In genomic region chr11:11731311-11732083, GRCh38 we compare ENCODE assay signal across 11 cellular contexts.
DNase-seq lines count a peak whose midpoint lies in the region; ATAC-seq, FAIRE-seq and TF ChIP-seq lines count a peak whose summit lies in the region.
"Had no signal": no experiment of that assay in that cellular context is flagged by ENCODE, and none has a peak within 500 bp of the region (broad histone marks: within the 10 kb centered on the region; RNA-seq: fewer than 3 reads in every experiment).

No MANE protein-coding gene starts in this region.

- H3K9me3 ChIP-seq in A549 (no peaks in the 10 kb centered on the region), HEK293 (ENCODE audit: control insufficient read depth, insufficient read depth, low read depth, low read length) (no peaks in the 10 kb centered on the region), esophagus muscularis mucosa (no peaks in the 10 kb centered on the region), tibial nerve (no peaks in the 10 kb centered on the region)
- H3K9me3 ChIP-seq: pancreas had no signal

- H3K27me3 ChIP-seq in esophagus muscularis mucosa (no peaks in the 10 kb centered on the region), tibial nerve (no peaks in the 10 kb centered on the region)
- H3K27me3 ChIP-seq: cardiac muscle cell, pancreas had no signal

- TF ChIP-seq CTCF in A549 (IDR thresholded peaks at IDR 0.05) (no peak), HEK293 (tag by site-specific recombination; IDR thresholded peaks at IDR 0.05) (no peak), esophagus muscularis mucosa (IDR thresholded peaks at IDR 0.05) (no peak), tibial nerve (IDR thresholded peaks at IDR 0.05) (no peak)

- FAIRE-seq in A549 (lab: Jason Lieb, UNC), result peak; percentile 43
- FAIRE-seq: pancreas had no signal

- TF ChIP-seq RAD21 in A549 (conservative IDR thresholded peaks at IDR 0.05 in 1 of 2, IDR thresholded peaks at IDR 0.05 in 1 of 2), result no peak

- 47% methylated on average over 6 of the region's 6 CpGs for WGBS in A549 (ENCODE audit: missing lambda C conversion rate)
- WGBS in esophagus muscularis mucosa, result 70% methylated on average over 6 of the region's 6 CpGs
- 46 to 51% methylated on average over 6 of the region's 6 CpGs for WGBS in tibial nerve, 2 donors

- H3K4me2 ChIP-seq in A549, result no peak overlapping the region

- CTCF ChIA-PET in A549 (lab: Yijun Ruan, JAX), result interaction anchor here (1.4 kb wide), 1 partner anchor 12 kb away, joined by 3 read pairs; no protein-coding TSS in a partner anchor
- CTCF ChIA-PET in HEK293 (lab: Yijun Ruan, JAX), result no interaction called here

- TF ChIP-seq EP300 in A549 (IDR thresholded peaks at IDR 0.05) (no peak), esophagus muscularis mucosa (IDR thresholded peaks at IDR 0.05) (no peak), tibial nerve (IDR thresholded peaks at IDR 0.05) (no peak)

- H3K4me1 ChIP-seq in A549 (no peaks in the 10 kb centered on the region), HEK293 (ENCODE audit: control insufficient read depth, insufficient read depth, low read length) (peaks cover 4% of the 10 kb centered on the region; the same call in 1 of the 2 replicates), esophagus muscularis mucosa (peaks cover 0 to 7% (median 4%) of the 10 kb centered on the region in 4 donors), tibial nerve (no peaks in the 10 kb centered on the region)
- H3K4me1 ChIP-seq: pancreas had no signal

- peak; percentile 72 to 75 for ATAC-seq in A549
- ATAC-seq: pancreas had no signal

- TF ChIP-seq POLR2A in A549 (IDR thresholded peaks at IDR 0.05; ENCODE audit: low read length) (no peak), esophagus muscularis mucosa (IDR thresholded peaks at IDR 0.05; ENCODE audit: low read depth) (no peak), tibial nerve (IDR thresholded peaks at IDR 0.05) (no peak)

- no peak overlapping the region for H3K4me3 ChIP-seq in A549
- no peak overlapping the region for H3K4me3 ChIP-seq in HEK293 (ENCODE audit: low read depth, low read length)
- H3K4me3 ChIP-seq in esophagus muscularis mucosa, result no peak overlapping the region
- no peak overlapping the region for H3K4me3 ChIP-seq in tibial nerve
- H3K4me3 ChIP-seq: cardiac muscle cell, pancreas had no signal

- DNase-seq in A549 (ENCODE audit: low read depth in 1 of 2, low spot score in 1 of 2) (peak in 1 of 2 experiments; percentile 10), NCI-H446 (lab: John Stamatoyannopoulos, UW) (peak; percentile 20 to 64), esophagus muscularis mucosa (ENCODE audit: extremely low spot score) (peak; percentile 68), tibial nerve (ENCODE audit: low spot score in 2 of 2) (no peak), hypothalamus (lab: John Stamatoyannopoulos, UW) (no peak), ecto neural progenitor cell (ENCODE audit: low spot score) (no peak), AML-193 (lab: John Stamatoyannopoulos, UW) (no peak)
- DNase-seq: activated CD4-positive, alpha-beta T cell treated with anti-CD3 and anti-CD28 coated beads, Interleukin-2, amount 10 ng/mL, durations not matched to agents 24 days and 14 days; pancreas had no signal

- POLR2A ChIA-PET in A549 (lab: Yijun Ruan, JAX) (no interaction called here), HEK293 (lab: Yijun Ruan, JAX) (no interaction called here)

- H3K36me3 ChIP-seq in HEK293 (ENCODE audit: control insufficient read depth in 2 of 2, insufficient read depth in 1 of 2, low read length in 2 of 2) (no peaks in the 10 kb centered on the region), esophagus muscularis mucosa (no peaks in the 10 kb centered on the region), tibial nerve (no peaks in the 10 kb centered on the region)
- H3K36me3 ChIP-seq: cardiac muscle cell, pancreas had no signal

- H3K27ac ChIP-seq in A549 (no peak overlapping the region), HEK293 (ENCODE audit: extremely low read depth, low read depth, low read length) (no peak overlapping the region), esophagus muscularis mucosa (replicated peaks in 1 of 4) (no peak overlapping the region), tibial nerve (no peak overlapping the region)
- H3K27ac ChIP-seq: cardiac muscle cell, pancreas had no signal

- intact Hi-C loops in esophagus muscularis mucosa (cut with DNase I), result no loop called here

TF ChIP-seq in A549, 52 proteins besides CTCF, POLR2A, EP300 and RAD21:
- TF ChIP-seq RNF2 (IDR thresholded peaks at IDR 0.05; ENCODE audit: borderline replicate concordance, low read depth) (no peak), MAFK (IDR thresholded peaks at IDR 0.05; ENCODE audit: partially characterized antibody) (peak; percentile 65), FOSL2 (IDR thresholded peaks at IDR 0.05) (no peak), FOSL2 (CRISPR knock-in tag; IDR thresholded peaks at IDR 0.05) (peak; percentile 54)

TF ChIP-seq in HEK293, 187 proteins besides CTCF, POLR2A, EP300 and RAD21:
- no peak for TF ChIP-seq HOXD13 (CRISPR knock-in tag; IDR thresholded peaks at IDR 0.05; ENCODE audit: borderline replicate concordance)
- peak; percentile 90 for TF ChIP-seq SP7 (tag by site-specific recombination; IDR thresholded peaks at IDR 0.05)
- peak; percentile 66 for TF ChIP-seq OSR2 (tag by site-specific recombination; IDR thresholded peaks at IDR 0.05)
- 0 out of 2 replicates have a peak, but pooled peaks have one; percentile 20 for TF ChIP-seq ZNF350 (tag by site-specific recombination; IDR thresholded peaks at IDR 0.05)
- 0 out of 2 replicates have a peak, but pooled peaks have one; percentile 23 for TF ChIP-seq ZBTB8A (tag by site-specific recombination; IDR thresholded peaks at IDR 0.05)
- no peak for TF ChIP-seq ZNF623 (tag by site-specific recombination; IDR thresholded peaks at IDR 0.05)
- 0 out of 2 replicates have a peak, but pooled peaks have one; percentile 15 for TF ChIP-seq SP2 (tag by site-specific recombination; IDR thresholded peaks at IDR 0.05)
- peak; percentile 43; the same call in 1 of the 2 replicates for TF ChIP-seq FEZF1 (tag by site-specific recombination; IDR thresholded peaks at IDR 0.05)
- TF ChIP-seq ZNF664 (tag by site-specific recombination; IDR thresholded peaks at IDR 0.05), result no peak
- peak; percentile 26; the same call in 1 of the 2 replicates for TF ChIP-seq TRIM28 (IDR thresholded peaks at IDR 0.05; ENCODE audit: borderline replicate concordance, low read length)
- no peak for TF ChIP-seq ZNF121 (tag by site-specific recombination; IDR thresholded peaks at IDR 0.05)
- TF ChIP-seq PRDM6 (tag by site-specific recombination; IDR thresholded peaks at IDR 0.05), result 0 out of 2 replicates have a peak, but pooled peaks have one; percentile 10
- no peak for TF ChIP-seq ZNF544 (tag by site-specific recombination; IDR thresholded peaks at IDR 0.05)
- no peak for TF ChIP-seq ZNF658 (tag by site-specific recombination; IDR thresholded peaks at IDR 0.05)
- TF ChIP-seq ZNF449 (tag by site-specific recombination; IDR thresholded peaks at IDR 0.05), result no peak
- peak; percentile 45; the same call in 1 of the 2 replicates for TF ChIP-seq ZBTB17 (tag by site-specific recombination; IDR thresholded peaks at IDR 0.05)
- peak; percentile 50; the same call in 1 of the 2 replicates for TF ChIP-seq ZNF843 (tag by site-specific recombination; IDR thresholded peaks at IDR 0.05)
- no peak for TF ChIP-seq IKZF3 (tag by site-specific recombination; IDR thresholded peaks at IDR 0.05)
- TF ChIP-seq ZNF2 (tag by site-specific recombination; IDR thresholded peaks at IDR 0.05), result no peak
- 0 out of 2 replicates have a peak, but pooled peaks have one; percentile 28 for TF ChIP-seq ZNF501 (tag by site-specific recombination; IDR thresholded peaks at IDR 0.05)
- no peak for TF ChIP-seq ZNF48 (tag by site-specific recombination; IDR thresholded peaks at IDR 0.05)

Comparison
In these comparisons a context has a peak if more than half of its experiments do, and no peak if none do; other contexts are left out.
1. DNase-seq: peak in NCI-H446 (2 of 2) and esophagus muscularis mucosa (single experiment); none in tibial nerve (0 of 2), hypothalamus (0 of 51), ecto neural progenitor cell (single experiment) and AML-193 (0 of 2).